In genomic region chr17:47789611-47790520, GRCh38 we compare ENCODE assay signal across 7 cellular contexts. TPM values are rescaled to one million over a fixed set of nuclear protein-coding genes. Genes with fewer than 3 reads are reported as not detected.
DNase-seq lines count a peak whose midpoint lies in the region; TF ChIP-seq lines count a peak whose summit lies in the region.

No MANE protein-coding gene starts in this region.

- H3K4me3 ChIP-seq in fibroblast of lung (replicated peaks in 1 of 4; ENCODE audit: control extremely low read depth in 1 of 4, insufficient read depth in 1 of 4, low read depth in 3 of 4, low read length in 4 of 4), result peak overlapping the region in 1 of 4 experiments; percentile 45
- peak overlapping the region; percentile 39 to 59 (median 45) for H3K4me3 ChIP-seq in stomach

- H3K4me2 ChIP-seq in fibroblast of lung (ENCODE audit: extremely low read depth, insufficient read depth, low read length), result peak overlapping the region; percentile 48

- no peaks in the 10 kb centered on the region for H3K36me3 ChIP-seq in fibroblast of lung (ENCODE audit: control insufficient read depth, insufficient read depth, low read length)
- no peaks in the 10 kb centered on the region for H3K36me3 ChIP-seq in stomach

- intact Hi-C loops in stomach (cut with DNase I; ENCODE audit: low total_unique reads), result no loop called here

- H3K36me3 Mint-ChIP-seq in nephron (ENCODE audit: low read depth), result no peaks in the 10 kb centered on the region

- no peak for TF ChIP-seq POLR2A in stomach (IDR thresholded peaks at IDR 0.05)

- H3K4me3 Mint-ChIP-seq in nephron, result peak overlapping the region; percentile 8 to 72 (median 56)

- H3K27me3 ChIP-seq in fibroblast of lung (ENCODE audit: control insufficient read depth, insufficient read depth, low read length) (peaks cover 30% of the 10 kb centered on the region), stomach (peaks cover 0 to 79% (median 61%) of the 10 kb centered on the region in 3 donors)

- peak; percentile 45 to 54 for TF ChIP-seq CTCF in fibroblast of lung (conservative IDR thresholded peaks at IDR 0.05 in 1 of 2, IDR thresholded peaks at IDR 0.05 in 1 of 2; ENCODE audit: low read depth in 1 of 2, low read length in 2 of 2)
- TF ChIP-seq CTCF in nephron (IDR thresholded peaks at IDR 0.05; ENCODE audit: unreplicated experiment in 3 of 3), result peak; percentile 48 to 52 (median 50)
- TF ChIP-seq CTCF in stomach (IDR thresholded peaks at IDR 0.05), result peak in 4 of 7 experiments; percentile 11 to 29 (median 23)

- H3K27ac Mint-ChIP-seq in nephron, result no peak overlapping the region

- peak; percentile 38 for DNase-seq in GM19240 (ENCODE audit: insufficient read length, low spot score)
- DNase-seq in NCI-H345 treated with DMSO at 0.1 percent for 48 hours (lab: John Stamatoyannopoulos, UW; ENCODE audit: unreplicated experiment), result peak; percentile 33
- peak; percentile 59 for DNase-seq in activated T-cell treated with anti-CD3 and anti-CD28 coated beads for 48 hours (ENCODE audit: low read depth)
- DNase-seq in fibroblast of lung (ENCODE audit: low read depth in 2 of 2), result peak; percentile 36 to 44
- peak; percentile 62 for DNase-seq in stomach
- DNase-seq in KG1 (lab: John Stamatoyannopoulos, UW), result no peak

- H2AFZ ChIP-seq in fibroblast of lung (ENCODE audit: low read length), result no peak overlapping the region

- H3K4me1 Mint-ChIP-seq in nephron, result no peaks in the 10 kb centered on the region

- no peak overlapping the region for H3K9ac ChIP-seq in fibroblast of lung (ENCODE audit: insufficient read depth, low read length)

- H3K27ac ChIP-seq in fibroblast of lung (ENCODE audit: insufficient read depth, low read length) (no peak overlapping the region), stomach (no peak overlapping the region)

- no peaks in the 10 kb centered on the region for H4K20me1 ChIP-seq in fibroblast of lung (ENCODE audit: control insufficient read depth, extremely low read depth, insufficient read depth, low read length)

- H3K4me1 ChIP-seq in fibroblast of lung (ENCODE audit: control insufficient read depth, extremely low read depth, insufficient read depth, low read length), result no peaks in the 10 kb centered on the region
- peaks cover 8 to 12% (median 10%) of the 10 kb centered on the region in 4 donors for H3K4me1 ChIP-seq in stomach

- no peaks in the 10 kb centered on the region for H3K9me3 ChIP-seq in fibroblast of lung (ENCODE audit: control insufficient read depth, insufficient read depth, low read depth, low read length)
- no peaks in the 10 kb centered on the region for H3K9me3 ChIP-seq in stomach

- no peaks in the 10 kb centered on the region for H3K79me2 ChIP-seq in fibroblast of lung (ENCODE audit: control insufficient read depth, insufficient read depth, low read length)

- no peak for TF ChIP-seq EP300 in stomach (IDR thresholded peaks at IDR 0.05)

- H3K27me3 Mint-ChIP-seq in nephron (ENCODE audit: low read depth), result peaks cover 95% of the 10 kb centered on the region

- WGBS in stomach, 5 donors, result 2 to 5% (median 3%) methylated on average over 18 to 69 of the region's 69 CpGs

- H3K9me3 Mint-ChIP-seq in nephron, result peaks cover 2% of the 10 kb centered on the region

RNA-seq across cellular contexts. Expression of gene OSBPL7, which starts 31.7 kb away (rescaled TPM):
- total RNA-seq in fibroblast of lung (5.4 and 7.1 TPM in 2 replicates), stomach (100 to 1,000 TPM in 3 of 5 donors, 10 to 100 TPM in 2; 26.3 to 330 (median 141) TPM)
- polyA plus RNA-seq in fibroblast of lung (2.1 and 2.2 TPM in 2 replicates), stomach (10 to 100 TPM in 2 of 3 donors, 1 to 10 TPM in 1; 7.9 to 22.6 (median 19.4) TPM)
- polyA plus RNA-seq in fibroblast of lung (2012), result 2.8 and 3.2 TPM in 2 replicates
- polyA minus RNA-seq in fibroblast of lung (ENCODE audit: low replicate concordance), result 3.8 and 13.6 TPM in 2 replicates

RNA-seq across cellular contexts. Expression of gene MRPL10, which starts 41.5 kb away (rescaled TPM):
- total RNA-seq in fibroblast of lung (26.5 and 31.0 TPM in 2 replicates), stomach (10 to 100 TPM in 4 of 5 donors, 1 to 10 TPM in 1; 7.8 to 85.2 (median 24.6) TPM)
- polyA plus RNA-seq in fibroblast of lung (44.7 and 53.1 TPM in 2 replicates), stomach (10 to 100 TPM; 37.1 to 69.7 (median 38.1) TPM)
- polyA plus RNA-seq in fibroblast of lung (2012), result 38.5 and 40.2 TPM in 2 replicates
- polyA minus RNA-seq in fibroblast of lung (ENCODE audit: low replicate concordance), result 58.3 and 103 TPM in 2 replicates

RNA-seq across cellular contexts. Expression of gene LRRC46, which starts 41.6 kb away (rescaled TPM):
- total RNA-seq in fibroblast of lung (under 0.01 TPM in 2 replicates), stomach (not detected)
- polyA plus RNA-seq in fibroblast of lung (0.19 and 0.93 TPM in 2 replicates), stomach (under 1 TPM; 0.31 to 0.75 (median 0.48) TPM)
- polyA plus RNA-seq in fibroblast of lung (2012), result 0.41 and 1.1 TPM in 2 replicates
- polyA minus RNA-seq in fibroblast of lung (ENCODE audit: low replicate concordance), result 2.1 TPM in 1 of 2 replicates, not detected in the other

RNA-seq across cellular contexts. Expression of gene SCRN2, which starts 51.2 kb away (rescaled TPM):
- total RNA-seq in fibroblast of lung (22.3 and 40.8 TPM in 2 replicates), stomach (10 to 100 TPM in 4 of 5 donors, 1 to 10 TPM in 1; 7.0 to 44.9 (median 22.2) TPM)
- polyA plus RNA-seq in fibroblast of lung (10.2 and 10.6 TPM in 2 replicates), stomach (10 to 100 TPM; 30.5 to 38.3 (median 32.1) TPM)
- polyA plus RNA-seq in fibroblast of lung (2012), result 12.8 and 15.5 TPM in 2 replicates
- polyA minus RNA-seq in fibroblast of lung (ENCODE audit: low replicate concordance), result 23.8 and 24.3 TPM in 2 replicates

RNA-seq across cellular contexts. Expression of gene TBX21, which starts 56.8 kb away (rescaled TPM):
- total RNA-seq in fibroblast of lung (not detected in 2 replicates), stomach (under 1 TPM in 2 of 5 donors, not detected in 3; 0.29 to 0.55 TPM)
- polyA plus RNA-seq in fibroblast of lung (not detected in 2 replicates), stomach (under 1 TPM; 0.10 to 0.92 (median 0.31) TPM)
- not detected in 2 replicates for polyA plus RNA-seq in fibroblast of lung (2012)
- polyA minus RNA-seq in fibroblast of lung (ENCODE audit: low replicate concordance), result not detected in 2 replicates
